Comparison of ENCODE assay signal across 1 cellular context in the genomic region with DNA sequence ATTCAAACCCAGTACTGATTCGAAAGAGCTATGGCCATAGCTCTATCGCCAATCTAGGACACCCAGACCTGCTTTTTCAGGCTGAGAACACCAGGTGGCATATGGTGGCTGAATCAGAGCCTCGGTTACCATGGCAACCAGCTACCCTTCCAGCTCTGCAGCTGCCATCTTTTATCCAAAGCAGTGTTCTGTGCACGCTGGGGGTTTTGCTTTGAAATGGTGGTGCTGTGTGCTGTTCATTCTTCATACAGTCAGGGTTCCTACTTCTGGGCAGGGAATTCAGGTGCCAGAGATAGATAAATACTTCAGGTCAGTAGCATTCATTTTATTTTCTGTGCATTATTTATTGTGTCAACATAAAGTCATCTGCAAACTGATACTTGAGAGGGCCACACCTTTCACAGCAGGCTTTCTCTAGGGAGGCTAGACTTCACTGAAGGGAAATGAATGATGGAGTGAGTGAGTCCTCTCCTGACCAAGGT.
TF ChIP-seq lines count a peak whose summit lies in the region.

No MANE protein-coding gene starts in this region.

TF ChIP-seq in GM12878, 131 proteins besides CTCF, POLR2A, EP300 and RAD21 (continued from another document and continues in another):
- TF ChIP-seq SREBF2 (IDR thresholded peaks at IDR 0.05; ENCODE audit: low read length) (no peak), E4F1 (IDR thresholded peaks at IDR 0.05; ENCODE audit: borderline replicate concordance, partially characterized antibody) (no peak), STAT3 (IDR thresholded peaks at IDR 0.05; ENCODE audit: low read depth, low read length) (no peak), STAT1 (conservative IDR thresholded peaks at IDR 0.05) (no peak), REST (IDR thresholded peaks at IDR 0.05; ENCODE audit: low read depth, low read length) (no peak), HDAC2 (IDR thresholded peaks at IDR 0.05) (no peak), POLR2AphosphoS5 (IDR thresholded peaks at IDR 0.05; ENCODE audit: low read length) (no peak), CBX3 (IDR thresholded peaks at IDR 0.05; ENCODE audit: borderline replicate concordance, low read depth) (no peak), BCL11A (IDR thresholded peaks at IDR 0.05; ENCODE audit: low read depth, low read length) (no peak), USF1 (IDR thresholded peaks at IDR 0.05; ENCODE audit: borderline replicate concordance, extremely low read length, insufficient read depth, low read depth, low read length) (no peak), MEF2B (IDR thresholded peaks at IDR 0.05; ENCODE audit: partially characterized antibody, poor library complexity, severe bottlenecking) (peak; percentile 66), NFYA (IDR thresholded peaks at IDR 0.05; ENCODE audit: borderline replicate concordance, low read depth, low read length) (no peak), CREM (IDR thresholded peaks at IDR 0.05; ENCODE audit: low read depth) (no peak), EZH2 (IDR thresholded peaks at IDR 0.05; ENCODE audit: borderline replicate concordance, control insufficient read depth, low read depth, low read length) (no peak), SMC3 (IDR thresholded peaks at IDR 0.05; ENCODE audit: borderline replicate concordance, low read length) (peak; percentile 96), NR2F1 (conservative IDR thresholded peaks at IDR 0.05) (no peak), CBX5 (IDR thresholded peaks at IDR 0.05; ENCODE audit: low read depth) (no peak), NFIC (IDR thresholded peaks at IDR 0.05; ENCODE audit: low read depth, low read length) (no peak), NRF1 (conservative IDR thresholded peaks at IDR 0.05; ENCODE audit: low read depth, low read length) (no peak), YY1 (IDR thresholded peaks at IDR 0.05; ENCODE audit: low read depth, low read length) (peak; percentile 95), TCF3 (IDR thresholded peaks at IDR 0.05; ENCODE audit: borderline replicate concordance, insufficient read depth, low read depth, low read length) (no peak), MXI1 (IDR thresholded peaks at IDR 0.05; ENCODE audit: low read depth, low read length) (peak; percentile 87), RB1 (IDR thresholded peaks at IDR 0.05; ENCODE audit: borderline replicate concordance) (peak; percentile 64; the same call in 1 of the 2 replicates), RELA (IDR thresholded peaks at IDR 0.05; ENCODE audit: borderline replicate concordance, partially characterized antibody) (no peak), E2F4 (IDR thresholded peaks at IDR 0.05; ENCODE audit: low read depth, low read length) (no peak), EGR1 (IDR thresholded peaks at IDR 0.05; ENCODE audit: borderline replicate concordance in 1 of 2, low read depth in 2 of 2, low read length in 2 of 2) (no peak), KLF5 (IDR thresholded peaks at IDR 0.05; ENCODE audit: partially characterized antibody) (no peak), RAD51 (IDR thresholded peaks at IDR 0.05) (no peak), FOXM1 (IDR thresholded peaks at IDR 0.05; ENCODE audit: low read depth, low read length) (0 out of 2 replicates have a peak, but pooled peaks have one; percentile 16), TAF1 (IDR thresholded peaks at IDR 0.05; ENCODE audit: borderline replicate concordance, low read depth, low read length) (no peak)
- TF ChIP-seq, protein P1, sequence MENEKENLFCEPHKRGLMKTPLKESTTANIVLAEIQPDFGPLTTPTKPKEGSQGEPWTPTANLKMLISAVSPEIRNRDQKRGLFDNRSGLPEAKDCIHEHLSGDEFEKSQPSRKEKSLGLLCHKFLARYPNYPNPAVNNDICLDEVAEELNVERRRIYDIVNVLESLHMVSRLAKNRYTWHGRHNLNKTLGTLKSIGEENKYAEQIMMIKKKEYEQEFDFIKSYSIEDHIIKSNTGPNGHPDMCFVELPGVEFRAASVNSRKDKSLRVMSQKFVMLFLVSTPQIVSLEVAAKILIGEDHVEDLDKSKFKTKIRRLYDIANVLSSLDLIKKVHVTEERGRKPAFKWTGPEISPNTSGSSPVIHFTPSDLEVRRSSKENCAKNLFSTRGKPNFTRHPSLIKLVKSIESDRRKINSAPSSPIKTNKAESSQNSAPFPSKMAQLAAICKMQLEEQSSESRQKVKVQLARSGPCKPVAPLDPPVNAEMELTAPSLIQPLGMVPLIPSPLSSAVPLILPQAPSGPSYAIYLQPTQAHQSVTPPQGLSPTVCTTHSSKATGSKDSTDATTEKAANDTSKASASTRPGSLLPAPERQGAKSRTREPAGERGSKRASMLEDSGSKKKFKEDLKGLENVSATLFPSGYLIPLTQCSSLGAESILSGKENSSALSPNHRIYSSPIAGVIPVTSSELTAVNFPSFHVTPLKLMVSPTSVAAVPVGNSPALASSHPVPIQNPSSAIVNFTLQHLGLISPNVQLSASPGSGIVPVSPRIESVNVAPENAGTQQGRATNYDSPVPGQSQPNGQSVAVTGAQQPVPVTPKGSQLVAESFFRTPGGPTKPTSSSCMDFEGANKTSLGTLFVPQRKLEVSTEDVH (IDR thresholded peaks at IDR 0.05; ENCODE audit: low read depth, partially characterized antibody): no peak
- TF ChIP-seq, protein P2, sequence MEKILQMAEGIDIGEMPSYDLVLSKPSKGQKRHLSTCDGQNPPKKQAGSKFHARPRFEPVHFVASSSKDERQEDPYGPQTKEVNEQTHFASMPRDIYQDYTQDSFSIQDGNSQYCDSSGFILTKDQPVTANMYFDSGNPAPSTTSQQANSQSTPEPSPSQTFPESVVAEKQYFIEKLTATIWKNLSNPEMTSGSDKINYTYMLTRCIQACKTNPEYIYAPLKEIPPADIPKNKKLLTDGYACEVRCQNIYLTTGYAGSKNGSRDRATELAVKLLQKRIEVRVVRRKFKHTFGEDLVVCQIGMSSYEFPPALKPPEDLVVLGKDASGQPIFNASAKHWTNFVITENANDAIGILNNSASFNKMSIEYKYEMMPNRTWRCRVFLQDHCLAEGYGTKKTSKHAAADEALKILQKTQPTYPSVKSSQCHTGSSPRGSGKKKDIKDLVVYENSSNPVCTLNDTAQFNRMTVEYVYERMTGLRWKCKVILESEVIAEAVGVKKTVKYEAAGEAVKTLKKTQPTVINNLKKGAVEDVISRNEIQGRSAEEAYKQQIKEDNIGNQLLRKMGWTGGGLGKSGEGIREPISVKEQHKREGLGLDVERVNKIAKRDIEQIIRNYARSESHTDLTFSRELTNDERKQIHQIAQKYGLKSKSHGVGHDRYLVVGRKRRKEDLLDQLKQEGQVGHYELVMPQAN (conservative IDR thresholded peaks at IDR 0.05): no peak
- TF ChIP-seq, protein P3, sequence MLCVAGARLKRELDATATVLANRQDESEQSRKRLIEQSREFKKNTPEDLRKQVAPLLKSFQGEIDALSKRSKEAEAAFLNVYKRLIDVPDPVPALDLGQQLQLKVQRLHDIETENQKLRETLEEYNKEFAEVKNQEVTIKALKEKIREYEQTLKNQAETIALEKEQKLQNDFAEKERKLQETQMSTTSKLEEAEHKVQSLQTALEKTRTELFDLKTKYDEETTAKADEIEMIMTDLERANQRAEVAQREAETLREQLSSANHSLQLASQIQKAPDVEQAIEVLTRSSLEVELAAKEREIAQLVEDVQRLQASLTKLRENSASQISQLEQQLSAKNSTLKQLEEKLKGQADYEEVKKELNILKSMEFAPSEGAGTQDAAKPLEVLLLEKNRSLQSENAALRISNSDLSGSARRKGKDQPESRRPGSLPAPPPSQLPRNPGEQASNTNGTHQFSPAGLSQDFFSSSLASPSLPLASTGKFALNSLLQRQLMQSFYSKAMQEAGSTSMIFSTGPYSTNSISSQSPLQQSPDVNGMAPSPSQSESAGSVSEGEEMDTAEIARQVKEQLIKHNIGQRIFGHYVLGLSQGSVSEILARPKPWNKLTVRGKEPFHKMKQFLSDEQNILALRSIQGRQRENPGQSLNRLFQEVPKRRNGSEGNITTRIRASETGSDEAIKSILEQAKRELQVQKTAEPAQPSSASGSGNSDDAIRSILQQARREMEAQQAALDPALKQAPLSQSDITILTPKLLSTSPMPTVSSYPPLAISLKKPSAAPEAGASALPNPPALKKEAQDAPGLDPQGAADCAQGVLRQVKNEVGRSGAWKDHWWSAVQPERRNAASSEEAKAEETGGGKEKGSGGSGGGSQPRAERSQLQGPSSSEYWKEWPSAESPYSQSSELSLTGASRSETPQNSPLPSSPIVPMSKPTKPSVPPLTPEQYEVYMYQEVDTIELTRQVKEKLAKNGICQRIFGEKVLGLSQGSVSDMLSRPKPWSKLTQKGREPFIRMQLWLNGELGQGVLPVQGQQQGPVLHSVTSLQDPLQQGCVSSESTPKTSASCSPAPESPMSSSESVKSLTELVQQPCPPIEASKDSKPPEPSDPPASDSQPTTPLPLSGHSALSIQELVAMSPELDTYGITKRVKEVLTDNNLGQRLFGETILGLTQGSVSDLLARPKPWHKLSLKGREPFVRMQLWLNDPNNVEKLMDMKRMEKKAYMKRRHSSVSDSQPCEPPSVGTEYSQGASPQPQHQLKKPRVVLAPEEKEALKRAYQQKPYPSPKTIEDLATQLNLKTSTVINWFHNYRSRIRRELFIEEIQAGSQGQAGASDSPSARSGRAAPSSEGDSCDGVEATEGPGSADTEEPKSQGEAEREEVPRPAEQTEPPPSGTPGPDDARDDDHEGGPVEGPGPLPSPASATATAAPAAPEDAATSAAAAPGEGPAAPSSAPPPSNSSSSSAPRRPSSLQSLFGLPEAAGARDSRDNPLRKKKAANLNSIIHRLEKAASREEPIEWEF (IDR thresholded peaks at IDR 0.05; ENCODE audit: insufficient replicate concordance, low read depth, low read length): no peak
- TF ChIP-seq, protein P4, sequence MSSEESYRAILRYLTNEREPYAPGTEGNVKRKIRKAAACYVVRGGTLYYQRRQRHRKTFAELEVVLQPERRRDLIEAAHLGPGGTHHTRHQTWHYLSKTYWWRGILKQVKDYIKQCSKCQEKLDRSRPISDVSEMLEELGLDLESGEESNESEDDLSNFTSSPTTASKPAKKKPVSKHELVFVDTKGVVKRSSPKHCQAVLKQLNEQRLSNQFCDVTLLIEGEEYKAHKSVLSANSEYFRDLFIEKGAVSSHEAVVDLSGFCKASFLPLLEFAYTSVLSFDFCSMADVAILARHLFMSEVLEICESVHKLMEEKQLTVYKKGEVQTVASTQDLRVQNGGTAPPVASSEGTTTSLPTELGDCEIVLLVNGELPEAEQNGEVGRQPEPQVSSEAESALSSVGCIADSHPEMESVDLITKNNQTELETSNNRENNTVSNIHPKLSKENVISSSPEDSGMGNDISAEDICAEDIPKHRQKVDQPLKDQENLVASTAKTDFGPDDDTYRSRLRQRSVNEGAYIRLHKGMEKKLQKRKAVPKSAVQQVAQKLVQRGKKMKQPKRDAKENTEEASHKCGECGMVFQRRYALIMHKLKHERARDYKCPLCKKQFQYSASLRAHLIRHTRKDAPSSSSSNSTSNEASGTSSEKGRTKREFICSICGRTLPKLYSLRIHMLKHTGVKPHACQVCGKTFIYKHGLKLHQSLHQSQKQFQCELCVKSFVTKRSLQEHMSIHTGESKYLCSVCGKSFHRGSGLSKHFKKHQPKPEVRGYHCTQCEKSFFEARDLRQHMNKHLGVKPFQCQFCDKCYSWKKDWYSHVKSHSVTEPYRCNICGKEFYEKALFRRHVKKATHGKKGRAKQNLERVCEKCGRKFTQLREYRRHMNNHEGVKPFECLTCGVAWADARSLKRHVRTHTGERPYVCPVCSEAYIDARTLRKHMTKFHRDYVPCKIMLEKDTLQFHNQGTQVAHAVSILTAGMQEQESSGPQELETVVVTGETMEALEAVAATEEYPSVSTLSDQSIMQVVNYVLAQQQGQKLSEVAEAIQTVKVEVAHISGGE (CRISPR knock-in tag; IDR thresholded peaks at IDR 0.05): no peak
